17 cellular contexts compared by ENCODE assay signal in the genomic region with DNA sequence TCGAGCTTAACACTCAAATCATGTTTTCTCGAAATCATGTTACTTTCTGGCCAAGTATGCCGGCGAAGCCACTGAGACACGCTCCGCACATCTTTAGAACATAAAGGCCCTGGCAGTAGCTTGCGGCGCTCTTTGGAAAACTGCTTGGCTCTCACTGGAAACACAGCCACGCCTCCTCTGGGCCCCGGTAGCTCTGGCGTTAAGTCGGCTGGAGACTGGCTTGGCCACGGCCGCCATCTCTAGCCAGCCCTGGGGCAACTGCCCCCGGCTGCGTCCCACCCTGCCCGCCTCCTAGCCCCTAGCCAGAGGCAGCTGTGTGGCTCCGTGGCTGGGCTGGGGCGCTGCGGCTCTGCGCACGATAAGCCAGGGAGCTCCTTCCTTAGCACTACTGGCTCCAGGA. TPM values are rescaled to one million over a fixed set of nuclear protein-coding genes. Genes with fewer than 3 reads are reported as not detected.
DNase-seq lines count a peak whose midpoint lies in the region; ATAC-seq and TF ChIP-seq lines count a peak whose summit lies in the region.
"Had no signal": no experiment of that assay in that cellular context is flagged by ENCODE, and none has a peak within 500 bp of the region (broad histone marks: within the 10 kb centered on the region; RNA-seq: fewer than 3 reads in every experiment).

No MANE protein-coding gene starts in this region.

- H3K27me3 Mint-ChIP-seq in CD14-positive monocyte (ENCODE audit: low read depth in 3 of 3) = peaks cover 11 to 61% (median 38%) of the 10 kb centered on the region in 3 donors
- H3K27me3 Mint-ChIP-seq in activated T-cell treated with anti-CD3 and anti-CD28 coated beads, Interleukin-2, amount 50 U/mL, for 72 hours (ENCODE audit: low read depth) = peaks cover 7% of the 10 kb centered on the region

- H3K4me3 Mint-ChIP-seq in CD14-positive monocyte = no peak overlapping the region
- no peak overlapping the region for H3K4me3 Mint-ChIP-seq in activated T-cell treated with anti-CD3 and anti-CD28 coated beads, Interleukin-2, amount 50 U/mL, for 72 hours
- H3K4me3 Mint-ChIP-seq: activated CD8-positive, alpha-beta T cell treated with anti-CD3 and anti-CD28 coated beads, Interleukin-2, amount 10 ng/mL, durations not matched to agents 7 days and 5 days; activated naive CD8-positive, alpha-beta T cell treated with anti-CD3 and anti-CD28 coated beads, Interleukin-2, amount 50 U/mL, for 24 hours; activated T-helper 1 cell treated with anti-CD3 and anti-CD28 coated beads, Interleukin-12 subunit alpha, Interleukin-12 subunit beta, Interleukin-2, Interleukin-4 antibody, amounts not matched to agents 30 ng/mL and 10 ng/mL and 1 ng/mL, durations not matched to agents 14 hours and 24 hours and 36 hours had no signal

- H3K36me3 ChIP-seq in skeletal muscle satellite cell (ENCODE audit: insufficient read depth, low read length) = no peaks in the 10 kb centered on the region
- H3K36me3 ChIP-seq: gastrocnemius medialis, vagina had no signal

- H3K27ac ChIP-seq in layer of hippocampus (ENCODE audit: low read depth, low read length) = peak overlapping the region; percentile 82
- H3K27ac ChIP-seq: gastrocnemius medialis had no signal

- H3K36me3 Mint-ChIP-seq in CD14-positive monocyte = no peaks in the 10 kb centered on the region
- peaks cover 4 to 9% of the 10 kb centered on the region in 2 donors for H3K36me3 Mint-ChIP-seq in activated T-cell treated with anti-CD3 and anti-CD28 coated beads, Interleukin-2, amount 50 U/mL, for 72 hours (ENCODE audit: insufficient read depth in 2 of 2)

- peaks cover 13% of the 10 kb centered on the region for H3K4me1 Mint-ChIP-seq in CD14-positive monocyte
- peaks cover 5% of the 10 kb centered on the region for H3K4me1 Mint-ChIP-seq in activated T-cell treated with anti-CD3 and anti-CD28 coated beads, Interleukin-2, amount 50 U/mL, for 72 hours (ENCODE audit: low read depth)

- no peaks in the 10 kb centered on the region for H3K9me3 ChIP-seq in skeletal muscle satellite cell (replicated peaks; ENCODE audit: low read length)
- H3K9me3 ChIP-seq: gastrocnemius medialis, vagina had no signal

- no peak for ATAC-seq in activated T-cell treated with anti-CD3 and anti-CD28 coated beads, Interleukin-2, amount 50 U/mL, for 72 hours (replicated peaks in 1 of 2)
- ATAC-seq: activated CD8-positive, alpha-beta T cell treated with anti-CD3 and anti-CD28 coated beads, Interleukin-2, amount 10 ng/mL, durations not matched to agents 7 days and 5 days; activated naive CD8-positive, alpha-beta T cell treated with anti-CD3 and anti-CD28 coated beads, Interleukin-2, amount 50 U/mL, for 24 hours; gastrocnemius medialis had no signal

- no peak overlapping the region for H3K27ac Mint-ChIP-seq in CD14-positive monocyte
- no peak overlapping the region for H3K27ac Mint-ChIP-seq in activated T-cell treated with anti-CD3 and anti-CD28 coated beads, Interleukin-2, amount 50 U/mL, for 72 hours
- H3K27ac Mint-ChIP-seq: activated CD8-positive, alpha-beta T cell treated with anti-CD3 and anti-CD28 coated beads, Interleukin-2, amount 10 ng/mL, durations not matched to agents 7 days and 5 days; activated naive CD8-positive, alpha-beta T cell treated with anti-CD3 and anti-CD28 coated beads, Interleukin-2, amount 50 U/mL, for 24 hours; activated T-helper 1 cell treated with anti-CD3 and anti-CD28 coated beads, Interleukin-12 subunit alpha, Interleukin-12 subunit beta, Interleukin-2, Interleukin-4 antibody, amounts not matched to agents 30 ng/mL and 10 ng/mL and 1 ng/mL, durations not matched to agents 14 hours and 24 hours and 36 hours had no signal

- peak; percentile 32 for DNase-seq in CD14-positive monocyte (ENCODE audit: low spot score)
- DNase-seq in astrocyte of the hippocampus (ENCODE audit: low read depth, low spot score) = peak; percentile 60
- DNase-seq in amniotic stem cell (lab: John Stamatoyannopoulos, UW) = no peak
- DNase-seq in stimulated activated CD4-positive, alpha-beta T cell treated with anti-CD3 and anti-CD28 coated beads, Interleukin-15, amount 100 ng/mL, for 24 hours = no peak
- no peak for DNase-seq in HuH-7 (ENCODE audit: low spot score)
- no peak for DNase-seq in activated T-cell treated with anti-CD3 and anti-CD28 coated beads, Interleukin-2, amount 50 U/mL, for 72 hours
- DNase-seq: activated CD8-positive, alpha-beta T cell treated with anti-CD3 and anti-CD28 coated beads, Interleukin-2, amount 10 ng/mL, durations not matched to agents 7 days and 5 days; activated naive CD8-positive, alpha-beta T cell treated with anti-CD3 and anti-CD28 coated beads, Interleukin-2, amount 50 U/mL, for 24 hours; gastrocnemius medialis; Kasumi-1; mesenchymal stem cell; NCI-H1417 treated with DMSO at 0.1 percent for 48 hours; NCI-H345 had no signal

- H3K4me1 ChIP-seq in skeletal muscle satellite cell (ENCODE audit: control insufficient read depth, insufficient read depth, low read length) = peaks cover 23% of the 10 kb centered on the region

- intact Hi-C loops in CD14-positive monocyte (cut with micrococcal nuclease) = loop anchor here in 1 of 2 donors (2.0 kb wide), 1 partner anchor 75 kb away; no protein-coding TSS in a partner anchor

- TF ChIP-seq CTCF in CD14-positive monocyte (IDR thresholded peaks at IDR 0.05) = no peak

- peaks cover 0 to 10% (median 5%) of the 10 kb centered on the region in 7 donors for H3K9me3 Mint-ChIP-seq in CD14-positive monocyte
- peaks cover 2 to 5% of the 10 kb centered on the region in 2 donors for H3K9me3 Mint-ChIP-seq in activated T-cell treated with anti-CD3 and anti-CD28 coated beads, Interleukin-2, amount 50 U/mL, for 72 hours

- H3K9ac ChIP-seq in skeletal muscle satellite cell (ENCODE audit: low read depth, low read length) = no peak overlapping the region

- H3K4me2 ChIP-seq in skeletal muscle satellite cell (ENCODE audit: low read length) = peak overlapping the region; percentile 50

- H3K27me3 ChIP-seq in layer of hippocampus (ENCODE audit: control insufficient read depth, insufficient read depth, low read length) (peaks cover 3% of the 10 kb centered on the region), skeletal muscle satellite cell (ENCODE audit: control insufficient read depth, insufficient read depth, low read length) (peaks cover 43% of the 10 kb centered on the region)

- H3K4me3 ChIP-seq in skeletal muscle satellite cell (ENCODE audit: low read length) = no peak overlapping the region
- H3K4me3 ChIP-seq: gastrocnemius medialis, vagina had no signal

RNA-seq across cellular contexts. Expression of gene BAIAP2, which starts 9.2 kb away (rescaled TPM):
- polyA plus RNA-seq in CD14-positive monocyte = 10 to 100 TPM in 1 of 2 donors, 1 to 10 TPM in 1; 8.6 to 11.2 TPM
- total RNA-seq in skeletal muscle satellite cell (2012; rRNA removed) = 25.8 and 35.5 TPM in 2 replicates
- total RNA-seq in activated T-cell treated with anti-CD3 and anti-CD28 coated beads, Interleukin-2, amount 50 U/mL, for 72 hours = 1 to 10 TPM; 8.7 TPM

RNA-seq across cellular contexts. Expression of gene CHMP6, which starts 34.1 kb away (rescaled TPM):
- 10 to 100 TPM; 44.1 to 44.8 TPM for polyA plus RNA-seq in CD14-positive monocyte
- 17.0 and 18.1 TPM in 2 replicates for total RNA-seq in skeletal muscle satellite cell (2012; rRNA removed)
- 10 to 100 TPM; 11.2 to 12.2 TPM for total RNA-seq in activated T-cell treated with anti-CD3 and anti-CD28 coated beads, Interleukin-2, amount 50 U/mL, for 72 hours

Comparison
In these comparisons a context has a peak if more than half of its experiments do, and no peak if none do; other contexts are left out.
1. DNase-seq: peak in CD14-positive monocyte (single experiment) and astrocyte of the hippocampus (single experiment); none in amniotic stem cell (single experiment), stimulated activated CD4-positive, alpha-beta T cell treated with anti-CD3 and anti-CD28 coated beads, Interleukin-15, amount 100 ng/mL, for 24 hours (single experiment), HuH-7 (single experiment) and activated T-cell treated with anti-CD3 and anti-CD28 coated beads, Interleukin-2, amount 50 U/mL, for 72 hours (0 of 2).